In genomic region chr17:39199986-39200879, GRCh38 we compare ENCODE assay signal across 1 cellular context.
TF ChIP-seq lines count a peak whose summit lies in the region.

RPL19 (plus strand) TSS chr17:39200283; CDS start chr17:39200345, 62 bp downstream.

TF ChIP-seq in HepG2, 621 proteins besides CTCF, POLR2A, EP300 and RAD21 (continued from another document and continues in another):
- peak; percentile 91 for TF ChIP-seq ZNF414 (CRISPR knock-in tag; IDR thresholded peaks at IDR 0.05)
- peak; percentile 76; the same call in 1 of the 2 replicates for TF ChIP-seq CSRNP1 (CRISPR knock-in tag; IDR thresholded peaks at IDR 0.05)
- no peak for TF ChIP-seq XRCC5 (optimal IDR thresholded peaks at IDR 0.05; ENCODE audit: low read length)
- TF ChIP-seq ZSCAN20 (CRISPR knock-in tag; IDR thresholded peaks at IDR 0.05; ENCODE audit: borderline replicate concordance) = no peak
- TF ChIP-seq ZNF598 (CRISPR knock-in tag; IDR thresholded peaks at IDR 0.05; ENCODE audit: borderline replicate concordance) = no peak; the same call in 1 of the 2 replicates
- no peak for TF ChIP-seq FOXA1 (IDR thresholded peaks at IDR 0.05)
- TF ChIP-seq FOXA1 (CRISPR knock-in tag; IDR thresholded peaks at IDR 0.05) = peak; percentile 8; the same call in 1 of the 2 replicates
- no peak for TF ChIP-seq NCOA5 (CRISPR knock-in tag; IDR thresholded peaks at IDR 0.05)
- TF ChIP-seq STAG1 (CRISPR knock-in tag; IDR thresholded peaks at IDR 0.05) = no peak
- no peak for TF ChIP-seq TIGD3 (CRISPR knock-in tag; IDR thresholded peaks at IDR 0.05; ENCODE audit: borderline replicate concordance)
- TF ChIP-seq ZNF407 (CRISPR knock-in tag; IDR thresholded peaks at IDR 0.05; ENCODE audit: not compliant biosample characterization) = peak; percentile 50
- TF ChIP-seq TMF1 (CRISPR knock-in tag; IDR thresholded peaks at IDR 0.05; ENCODE audit: low read depth) = 0 out of 2 replicates have a peak, but pooled peaks have one; percentile 24
- TF ChIP-seq ZFP36L2 (CRISPR knock-in tag; IDR thresholded peaks at IDR 0.05) = peak; percentile 40; the same call in 1 of the 2 replicates
- peak; percentile 68; the same call in 1 of the 2 replicates for TF ChIP-seq HDAC6 (IDR thresholded peaks at IDR 0.05; ENCODE audit: low read depth, low read length)
- peak; percentile 84; the same call in 1 of the 2 replicates for TF ChIP-seq DMTF1 (CRISPR knock-in tag; IDR thresholded peaks at IDR 0.05)
- TF ChIP-seq DMAP1 (CRISPR knock-in tag; IDR thresholded peaks at IDR 0.05) = peak; percentile 95
- TF ChIP-seq ZNF547 (CRISPR knock-in tag; IDR thresholded peaks at IDR 0.05) = 0 out of 2 replicates have a peak, but pooled peaks have one; percentile 63
- peak; percentile 63; the same call in 1 of the 2 replicates for TF ChIP-seq ZNF280D (CRISPR knock-in tag; IDR thresholded peaks at IDR 0.05)
- no peak for TF ChIP-seq ZNF24 (IDR thresholded peaks at IDR 0.05)
- TF ChIP-seq ZNF350 (CRISPR knock-in tag; IDR thresholded peaks at IDR 0.05; ENCODE audit: borderline replicate concordance, low read depth) = peak; percentile 91
- TF ChIP-seq RXRA (CRISPR knock-in tag; IDR thresholded peaks at IDR 0.05) = peak; percentile 47; the same call in 1 of the 2 replicates
- no peak for TF ChIP-seq CC2D1A (CRISPR knock-in tag; IDR thresholded peaks at IDR 0.05)
- peak; percentile 91 for TF ChIP-seq CCDC6 (CRISPR knock-in tag; IDR thresholded peaks at IDR 0.05)
- TF ChIP-seq TERF1 (CRISPR knock-in tag; IDR thresholded peaks at IDR 0.05) = no peak
- peak in 1 of 2 experiments; percentile 72; a peak in 1 of 4 replicates for TF ChIP-seq REST (IDR thresholded peaks at IDR 0.05; ENCODE audit: borderline replicate concordance in 1 of 2, low read depth in 1 of 2, low read length in 2 of 2)
- no peak; the same call in 1 of the 2 replicates for TF ChIP-seq ZNF441 (CRISPR knock-in tag; IDR thresholded peaks at IDR 0.05; ENCODE audit: borderline replicate concordance)
- peak; percentile 17; the same call in 1 of the 2 replicates for TF ChIP-seq HOXD1 (CRISPR knock-in tag; IDR thresholded peaks at IDR 0.05)
- TF ChIP-seq ZC3H13 (CRISPR knock-in tag; IDR thresholded peaks at IDR 0.05) = no peak; the same call in 1 of the 2 replicates
- TF ChIP-seq SRSF1 (optimal IDR thresholded peaks at IDR 0.05; ENCODE audit: low read depth, low read length) = peak; percentile 77
- peak; percentile 68 for TF ChIP-seq ZNF878 (CRISPR knock-in tag; IDR thresholded peaks at IDR 0.05)
